In genomic region chr14:92471919-92472318, GRCh38 we compare ENCODE assay signal across 13 cellular contexts. TPM values are rescaled to one million over a fixed set of nuclear protein-coding genes. Genes with fewer than 3 reads are reported as not detected.
A peak's percentile ranks its signal among the peaks of the same experiment; 100 is the strongest.
DNase-seq lines count a peak whose midpoint lies in the region; ATAC-seq, FAIRE-seq and TF ChIP-seq lines count a peak whose summit lies in the region.
"Had no signal": no experiment of that assay in that cellular context is flagged by ENCODE, and none has a peak within 500 bp of the region (broad histone marks: within the 10 kb centered on the region; RNA-seq: fewer than 3 reads in every experiment).

No MANE protein-coding gene starts in this region.

- TF ChIP-seq CTCF in A549 (IDR thresholded peaks at IDR 0.05) = no peak
- no peak for TF ChIP-seq CTCF in HFF-Myc (IDR thresholded peaks at IDR 0.05; ENCODE audit: low read depth, low read length, missing control alignments)

- TF ChIP-seq EP300 in A549 (IDR thresholded peaks at IDR 0.05) = 0 out of 5 replicates have a peak, but pooled peaks of 1 of the 2 experiments have one; percentile 27

- H3K27ac Mint-ChIP-seq in immature natural killer cell = no peak overlapping the region

- ATAC-seq in A549 = peak; percentile 92 to 95

- no peaks in the 10 kb centered on the region for H3K4me1 Mint-ChIP-seq in immature natural killer cell

- H3K4me2 ChIP-seq in A549 = peak overlapping the region; percentile 45

- TF ChIP-seq RAD21 in A549 (conservative IDR thresholded peaks at IDR 0.05 in 1 of 2, IDR thresholded peaks at IDR 0.05 in 1 of 2) = 0 out of 5 replicates have a peak, but pooled peaks have one; percentile 10 to 19

- H3K4me3 ChIP-seq in A549 = no peak overlapping the region
- no peak overlapping the region for H3K4me3 ChIP-seq in HFF-Myc (replicated peaks; ENCODE audit: low read depth, low read length)
- H3K4me3 ChIP-seq: BLaER1 treated with 17β-estradiol and CSF1 and Interleukin-3, amounts not matched to agents 10 nM and 100 nM; coronary artery; MG63 had no signal

- CTCF ChIA-PET in A549 (lab: Yijun Ruan, JAX) = interaction anchor here (1.2 to 2.3 kb wide), 4 partner anchors 10 to 41 kb away, joined by 3 to 7 read pairs (median 4); no protein-coding TSS in a partner anchor

- no peak for TF ChIP-seq POLR2A in A549 (IDR thresholded peaks at IDR 0.05; ENCODE audit: low read length)

- peaks cover 42% of the 10 kb centered on the region for H3K4me1 ChIP-seq in A549

- no peaks in the 10 kb centered on the region for H3K36me3 Mint-ChIP-seq in immature natural killer cell

- peak; percentile 92 for FAIRE-seq in A549 (lab: Jason Lieb, UNC)

- peaks cover 9% of the 10 kb centered on the region for H3K9me3 ChIP-seq in A549

- H3K4me3 Mint-ChIP-seq in immature natural killer cell = no peak overlapping the region

- DNase-seq in A549 (ENCODE audit: low read depth in 1 of 2, low spot score in 1 of 2) (peak; percentile 79 to 89), HFF-Myc (ENCODE audit: extremely low read depth, low read depth) (peak; percentile 90), amniotic epithelial cell (ENCODE audit: low read depth) (peak; percentile 92), iPS-NIHi7 (ENCODE audit: extremely low spot score) (peak; percentile 83), immature natural killer cell (no peak), NCI-H2107 (lab: John Stamatoyannopoulos, UW) (no peak)
- DNase-seq in stimulated activated CD4-positive, alpha-beta T cell treated with anti-CD3 and anti-CD28 coated beads, Interleukin-15, amount 100 ng/mL, for 24 hours = no peak
- no peak for DNase-seq in stimulated activated CD4-positive, alpha-beta T cell treated with anti-CD3 and anti-CD28 coated beads, Interleukin-4, amount 100 ng/mL, for 4 hours
- DNase-seq: MG63; Right ventricle myocardium superior; stimulated activated CD4-positive, alpha-beta T cell treated with anti-CD3 and anti-CD28 coated beads, Interleukin-2, amount 100 ng/mL, for 24 hours had no signal

- H3K27me3 Mint-ChIP-seq in immature natural killer cell (ENCODE audit: low read depth in 3 of 3) = peaks cover 0 to 4% (median 0%) of the 10 kb centered on the region in 3 donors

- peaks cover 0 to 4% (median 3%) of the 10 kb centered on the region in 6 donors for H3K9me3 Mint-ChIP-seq in immature natural killer cell

- POLR2A ChIA-PET in A549 (lab: Yijun Ruan, JAX) = interaction anchor here (1.2 to 1.4 kb wide), 2 partner anchors 40 to 41 kb away, joined by 3 to 4 read pairs; no protein-coding TSS in a partner anchor

- H3K27ac ChIP-seq in A549 = peak overlapping the region; percentile 75 to 86

TF ChIP-seq in A549, 52 proteins besides CTCF, POLR2A, EP300 and RAD21:
- TF ChIP-seq FOSL2 (IDR thresholded peaks at IDR 0.05) (peak; percentile 28; the same call in 1 of the 2 replicates), FOSL2 (CRISPR knock-in tag; IDR thresholded peaks at IDR 0.05) (peak; percentile 46; the same call in 1 of the 2 replicates), POLR2AphosphoS2 (conservative IDR thresholded peaks at IDR 0.05; ENCODE audit: low read length) (no peak), HOXB13 (CRISPR knock-in tag; IDR thresholded peaks at IDR 0.05; ENCODE audit: low read depth) (no peak), ZC3H11A (IDR thresholded peaks at IDR 0.05) (no peak), JUN (IDR thresholded peaks at IDR 0.05) (peak in 1 of 2 experiments; percentile 44; a peak in 1 of 5 replicates), BCL3 (IDR thresholded peaks at IDR 0.05) (no peak), HEYL (CRISPR knock-in tag; IDR thresholded peaks at IDR 0.05) (no peak), JUNB (IDR thresholded peaks at IDR 0.05) (peak; percentile 44; the same call in 1 of the 2 replicates), MAX (IDR thresholded peaks at IDR 0.05) (0 out of 2 replicates have a peak, but pooled peaks have one; percentile 52), FOXS1 (CRISPR knock-in tag; IDR thresholded peaks at IDR 0.05) (no peak), RCOR1 (IDR thresholded peaks at IDR 0.05; ENCODE audit: low read depth, low read length) (no peak), CBX2 (IDR thresholded peaks at IDR 0.05; ENCODE audit: borderline replicate concordance, low read depth) (no peak)
TF ChIP-seq in A549: peak in this region for 4.

RNA-seq across cellular contexts. Expression of gene RIN3, which starts 41.7 kb away (rescaled TPM):
- polyA plus RNA-seq in A549 (2011; rRNA removed) = 5.6 and 8.1 TPM in 2 replicates
- polyA plus RNA-seq in A549 (2012; cell fraction: cytosol; rRNA removed) = 10.2 and 14.2 TPM in 2 replicates
- 14.1 and 18.1 TPM in 2 replicates for polyA plus RNA-seq in A549 (2012; cell fraction: nucleus; rRNA removed)
- polyA plus RNA-seq in A549 (2017; fragmentation: RNase III; extraction: RNeasy Plus Mini Kit Qiagen cat#74134 plus additional on column Dnase treatment) = 14.5 to 17.6 TPM (median 15.7 TPM) in 3 replicates
- 12.7 and 15.4 TPM in 2 replicates for polyA minus RNA-seq in A549 (2011; rRNA and poly(A)+ RNA removed)
- polyA plus RNA-seq in immature natural killer cell = 100 to 1,000 TPM in 1 of 3 donors, 10 to 100 TPM in 2; 38.8 to 131 (median 60.1) TPM

Comparison
In these comparisons a context has a peak if more than half of its experiments do, and no peak if none do; other contexts are left out.
1. DNase-seq: peak in A549 (2 of 2), HFF-Myc (single experiment), amniotic epithelial cell (single experiment) and iPS-NIHi7 (single experiment); none in immature natural killer cell (0 of 3), NCI-H2107 (single experiment), stimulated activated CD4-positive, alpha-beta T cell treated with anti-CD3 and anti-CD28 coated beads, Interleukin-15, amount 100 ng/mL, for 24 hours (single experiment) and stimulated activated CD4-positive, alpha-beta T cell treated with anti-CD3 and anti-CD28 coated beads, Interleukin-4, amount 100 ng/mL, for 4 hours (0 of 2).